In genomic region chr5:107658528-107658927, GRCh38 we compare ENCODE assay signal across 32 cellular contexts. TPM values are rescaled to one million over a fixed set of nuclear protein-coding genes. Genes with fewer than 3 reads are reported as not detected.
"Had no signal": no experiment of that assay in that cellular context is flagged by ENCODE, and none has a peak within 500 bp of the region (broad histone marks: within the 10 kb centered on the region; RNA-seq: fewer than 3 reads in every experiment).

No MANE protein-coding gene starts in this region.

- H3K27ac ChIP-seq: brain microvascular endothelial cell, KMS-11, Peyer's patch, SJCRH30, SK-N-MC had no signal

- H3K4me3 ChIP-seq: Peyer's patch, SJCRH30, SK-N-MC had no signal

- ATAC-seq: activated CD8-positive, alpha-beta T cell treated with anti-CD3 and anti-CD28 coated beads for 36 hours; activated T-cell treated with anti-CD3 and anti-CD28 coated beads, Interleukin-2, amount 50 U/mL, for 72 hours; activated T-helper 17 cell treated with anti-CD3 and anti-CD28 coated beads, Interleukin-2, amount 50 U/mL, for 72 hours; PC-3 had no signal

- H3K27me3 ChIP-seq: brain microvascular endothelial cell, Peyer's patch, SJCRH30 had no signal

- H3K4me1 ChIP-seq: Peyer's patch, SJCRH30 had no signal

- DNase-seq: activated CD4-positive, alpha-beta T cell treated with anti-CD3 and anti-CD28 coated beads, Interleukin-2, amount 10 ng/mL, durations not matched to agents 24 days and 14 days; activated CD4-positive, alpha-beta T cell treated with anti-CD3 and anti-CD28 coated beads, Interleukin-2, amount 50 U/mL, for 4 hours; activated CD8-positive, alpha-beta T cell treated with anti-CD3 and anti-CD28 coated beads for 36 hours; activated effector memory CD4-positive, alpha-beta T cell treated with anti-CD3 and anti-CD28 coated beads, Interleukin-2, amount 50 U/mL, for 16 hours; activated naive CD4-positive, alpha-beta T cell; activated naive CD4-positive, alpha-beta T cell treated with anti-CD3 and anti-CD28 coated beads, Interleukin-2, amount 50 U/mL, for 16 hours; activated naive CD8-positive, alpha-beta T cell treated with anti-CD3 and anti-CD28 coated beads for 36 hours; activated T-cell treated with anti-CD3 and anti-CD28 coated beads, Interleukin-2, amount 50 U/mL, for 1 hour; activated T-cell treated with anti-CD3 and anti-CD28 coated beads, Interleukin-2, amount 50 U/mL, for 72 hours; amniotic stem cell; aorta; brain microvascular endothelial cell; MV-4-11; NCI-H1092; NCI-H1436 treated with DMSO at 0.1 percent for 48 hours; NCI-H1694 treated with DMSO at 0.1 percent for 48 hours; NCI-H2029; NCI-H345; NCI-H524 treated with DMSO at 0.1 percent for 48 hours; NCI-H748 treated with DMSO at 0.1 percent for 48 hours; NK-92 treated with Interleukin-12 subunit alpha and Interleukin-12 subunit beta, amount 100 ng/mL, for 24 hours; PC-3; Peyer's patch; RPMI8226; SHP77; SJCRH30; T1000 had no signal

- H3K9ac ChIP-seq: KMS-11 had no signal

- H3K4me2 ChIP-seq: KMS-11 had no signal

- H3K9me3 ChIP-seq: Peyer's patch, SJCRH30 had no signal

- H3K36me3 ChIP-seq: brain microvascular endothelial cell, Peyer's patch had no signal

RNA-seq across cellular contexts. Expression of gene EFNA5, which starts 12.2 kb away (rescaled TPM):
- total RNA-seq: activated CD4-positive, alpha-beta T cell treated with anti-CD3 and anti-CD28 coated beads, Interleukin-2, amount 10 ng/mL, durations not matched to agents 24 days and 14 days; activated CD8-positive, alpha-beta memory T cell treated with anti-CD3 and anti-CD28 coated beads for 36 hours; activated CD8-positive, alpha-beta T cell treated with anti-CD3 and anti-CD28 coated beads for 36 hours; activated naive CD8-positive, alpha-beta T cell treated with anti-CD3 and anti-CD28 coated beads for 36 hours; activated T-helper 17 cell treated with anti-CD3 and anti-CD28 coated beads, Interleukin-2, amount 50 U/mL, for 72 hours; T-helper 1 cell treated with Interleukin-12 subunit alpha and Interleukin-12 subunit beta and Interleukin-4 antibody, amounts not matched to agents 30 ng/mL and 1 ng/mL, for 36 hours had no signal
